In genomic region chr12:26245175-26245942, GRCh38 we compare ENCODE assay signal across 2 cellular contexts.
TF ChIP-seq lines count a peak whose summit lies in the region.

No MANE protein-coding gene starts in this region.

TF ChIP-seq in GM23338, 12 proteins besides CTCF, POLR2A, EP300 and RAD21:
- TF ChIP-seq EZH2 (IDR thresholded peaks at IDR 0.05; ENCODE audit: low read depth, unreplicated experiment) (no peak), ETS1 (IDR thresholded peaks at IDR 0.05) (no peak), ZNF331 (CRISPR knock-in tag; IDR thresholded peaks at IDR 0.05; ENCODE audit: low read depth) (no peak), STAT1 (IDR thresholded peaks at IDR 0.05; ENCODE audit: unreplicated experiment) (no peak), CREB1 (CRISPR knock-in tag; IDR thresholded peaks at IDR 0.05; ENCODE audit: low read depth) (no peak)
- TF ChIP-seq, protein P1, sequence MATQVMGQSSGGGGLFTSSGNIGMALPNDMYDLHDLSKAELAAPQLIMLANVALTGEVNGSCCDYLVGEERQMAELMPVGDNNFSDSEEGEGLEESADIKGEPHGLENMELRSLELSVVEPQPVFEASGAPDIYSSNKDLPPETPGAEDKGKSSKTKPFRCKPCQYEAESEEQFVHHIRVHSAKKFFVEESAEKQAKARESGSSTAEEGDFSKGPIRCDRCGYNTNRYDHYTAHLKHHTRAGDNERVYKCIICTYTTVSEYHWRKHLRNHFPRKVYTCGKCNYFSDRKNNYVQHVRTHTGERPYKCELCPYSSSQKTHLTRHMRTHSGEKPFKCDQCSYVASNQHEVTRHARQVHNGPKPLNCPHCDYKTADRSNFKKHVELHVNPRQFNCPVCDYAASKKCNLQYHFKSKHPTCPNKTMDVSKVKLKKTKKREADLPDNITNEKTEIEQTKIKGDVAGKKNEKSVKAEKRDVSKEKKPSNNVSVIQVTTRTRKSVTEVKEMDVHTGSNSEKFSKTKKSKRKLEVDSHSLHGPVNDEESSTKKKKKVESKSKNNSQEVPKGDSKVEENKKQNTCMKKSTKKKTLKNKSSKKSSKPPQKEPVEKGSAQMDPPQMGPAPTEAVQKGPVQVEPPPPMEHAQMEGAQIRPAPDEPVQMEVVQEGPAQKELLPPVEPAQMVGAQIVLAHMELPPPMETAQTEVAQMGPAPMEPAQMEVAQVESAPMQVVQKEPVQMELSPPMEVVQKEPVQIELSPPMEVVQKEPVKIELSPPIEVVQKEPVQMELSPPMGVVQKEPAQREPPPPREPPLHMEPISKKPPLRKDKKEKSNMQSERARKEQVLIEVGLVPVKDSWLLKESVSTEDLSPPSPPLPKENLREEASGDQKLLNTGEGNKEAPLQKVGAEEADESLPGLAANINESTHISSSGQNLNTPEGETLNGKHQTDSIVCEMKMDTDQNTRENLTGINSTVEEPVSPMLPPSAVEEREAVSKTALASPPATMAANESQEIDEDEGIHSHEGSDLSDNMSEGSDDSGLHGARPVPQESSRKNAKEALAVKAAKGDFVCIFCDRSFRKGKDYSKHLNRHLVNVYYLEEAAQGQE (IDR thresholded peaks at IDR 0.05; ENCODE audit: unreplicated experiment) = no peak
- TF ChIP-seq, protein P2, sequence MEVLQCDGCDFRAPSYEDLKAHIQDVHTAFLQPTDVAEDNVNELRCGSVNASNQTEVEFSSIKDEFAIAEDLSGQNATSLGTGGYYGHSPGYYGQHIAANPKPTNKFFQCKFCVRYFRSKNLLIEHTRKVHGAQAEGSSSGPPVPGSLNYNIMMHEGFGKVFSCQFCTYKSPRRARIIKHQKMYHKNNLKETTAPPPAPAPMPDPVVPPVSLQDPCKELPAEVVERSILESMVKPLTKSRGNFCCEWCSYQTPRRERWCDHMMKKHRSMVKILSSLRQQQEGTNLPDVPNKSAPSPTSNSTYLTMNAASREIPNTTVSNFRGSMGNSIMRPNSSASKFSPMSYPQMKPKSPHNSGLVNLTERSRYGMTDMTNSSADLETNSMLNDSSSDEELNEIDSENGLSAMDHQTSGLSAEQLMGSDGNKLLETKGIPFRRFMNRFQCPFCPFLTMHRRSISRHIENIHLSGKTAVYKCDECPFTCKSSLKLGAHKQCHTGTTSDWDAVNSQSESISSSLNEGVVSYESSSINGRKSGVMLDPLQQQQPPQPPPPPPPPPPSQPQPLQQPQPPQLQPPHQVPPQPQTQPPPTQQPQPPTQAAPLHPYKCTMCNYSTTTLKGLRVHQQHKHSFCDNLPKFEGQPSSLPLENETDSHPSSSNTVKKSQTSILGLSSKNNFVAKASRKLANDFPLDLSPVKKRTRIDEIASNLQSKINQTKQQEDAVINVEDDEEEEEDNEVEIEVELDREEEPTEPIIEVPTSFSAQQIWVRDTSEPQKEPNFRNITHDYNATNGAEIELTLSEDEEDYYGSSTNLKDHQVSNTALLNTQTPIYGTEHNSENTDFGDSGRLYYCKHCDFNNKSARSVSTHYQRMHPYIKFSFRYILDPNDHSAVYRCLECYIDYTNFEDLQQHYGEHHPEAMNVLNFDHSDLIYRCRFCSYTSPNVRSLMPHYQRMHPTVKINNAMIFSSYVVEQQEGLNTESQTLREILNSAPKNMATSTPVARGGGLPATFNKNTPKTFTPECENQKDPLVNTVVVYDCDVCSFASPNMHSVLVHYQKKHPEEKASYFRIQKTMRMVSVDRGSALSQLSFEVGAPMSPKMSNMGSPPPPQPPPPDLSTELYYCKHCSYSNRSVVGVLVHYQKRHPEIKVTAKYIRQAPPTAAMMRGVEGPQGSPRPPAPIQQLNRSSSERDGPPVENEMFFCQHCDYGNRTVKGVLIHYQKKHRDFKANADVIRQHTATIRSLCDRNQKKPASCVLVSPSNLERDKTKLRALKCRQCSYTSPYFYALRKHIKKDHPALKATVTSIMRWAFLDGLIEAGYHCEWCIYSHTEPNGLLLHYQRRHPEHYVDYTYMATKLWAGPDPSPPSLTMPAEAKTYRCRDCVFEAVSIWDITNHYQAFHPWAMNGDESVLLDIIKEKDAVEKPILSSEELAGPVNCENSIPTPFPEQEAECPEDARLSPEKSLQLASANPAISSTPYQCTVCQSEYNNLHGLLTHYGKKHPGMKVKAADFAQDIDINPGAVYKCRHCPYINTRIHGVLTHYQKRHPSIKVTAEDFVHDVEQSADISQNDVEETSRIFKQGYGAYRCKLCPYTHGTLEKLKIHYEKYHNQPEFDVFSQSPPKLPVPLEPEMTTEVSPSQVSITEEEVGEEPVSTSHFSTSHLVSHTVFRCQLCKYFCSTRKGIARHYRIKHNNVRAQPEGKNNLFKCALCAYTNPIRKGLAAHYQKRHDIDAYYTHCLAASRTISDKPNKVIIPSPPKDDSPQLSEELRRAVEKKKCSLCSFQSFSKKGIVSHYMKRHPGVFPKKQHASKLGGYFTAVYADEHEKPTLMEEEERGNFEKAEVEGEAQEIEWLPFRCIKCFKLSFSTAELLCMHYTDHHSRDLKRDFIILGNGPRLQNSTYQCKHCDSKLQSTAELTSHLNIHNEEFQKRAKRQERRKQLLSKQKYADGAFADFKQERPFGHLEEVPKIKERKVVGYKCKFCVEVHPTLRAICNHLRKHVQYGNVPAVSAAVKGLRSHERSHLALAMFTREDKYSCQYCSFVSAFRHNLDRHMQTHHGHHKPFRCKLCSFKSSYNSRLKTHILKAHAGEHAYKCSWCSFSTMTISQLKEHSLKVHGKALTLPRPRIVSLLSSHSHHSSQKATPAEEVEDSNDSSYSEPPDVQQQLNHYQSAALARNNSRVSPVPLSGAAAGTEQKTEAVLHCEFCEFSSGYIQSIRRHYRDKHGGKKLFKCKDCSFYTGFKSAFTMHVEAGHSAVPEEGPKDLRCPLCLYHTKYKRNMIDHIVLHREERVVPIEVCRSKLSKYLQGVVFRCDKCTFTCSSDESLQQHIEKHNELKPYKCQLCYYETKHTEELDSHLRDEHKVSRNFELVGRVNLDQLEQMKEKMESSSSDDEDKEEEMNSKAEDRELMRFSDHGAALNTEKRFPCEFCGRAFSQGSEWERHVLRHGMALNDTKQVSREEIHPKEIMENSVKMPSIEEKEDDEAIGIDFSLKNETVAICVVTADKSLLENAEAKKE (CRISPR knock-in tag; IDR thresholded peaks at IDR 0.05) = no peak
TF ChIP-seq in GM23338: peak in this region for 0.

TF ChIP-seq in H1, 55 proteins besides CTCF, POLR2A, EP300 and RAD21:
- TF ChIP-seq RFX5 (IDR thresholded peaks at IDR 0.05; ENCODE audit: borderline replicate concordance, low read depth, low read length) (no peak), SP4 (IDR thresholded peaks at IDR 0.05; ENCODE audit: low read length) (no peak), EZH2 (IDR thresholded peaks at IDR 0.05; ENCODE audit: low read depth, low read length, severe bottlenecking) (no peak), TCF12 (IDR thresholded peaks at IDR 0.05; ENCODE audit: low read depth, low read length) (no peak), NRF1 (IDR thresholded peaks at IDR 0.05; ENCODE audit: low read depth, low read length) (no peak), ATF2 (IDR thresholded peaks at IDR 0.05; ENCODE audit: low read length) (no peak), RBBP5 (IDR thresholded peaks at IDR 0.05; ENCODE audit: borderline replicate concordance, low read depth, low read length) (no peak), CEBPB (IDR thresholded peaks at IDR 0.05; ENCODE audit: low read depth, low read length) (no peak), CBX8 (IDR thresholded peaks at IDR 0.05; ENCODE audit: borderline replicate concordance, low read depth, low read length) (no peak), BCL11A (IDR thresholded peaks at IDR 0.05; ENCODE audit: low read depth in 2 of 2, low read length in 2 of 2) (no peak), SIRT6 (IDR thresholded peaks at IDR 0.05; ENCODE audit: low read length) (no peak), JUND (IDR thresholded peaks at IDR 0.05; ENCODE audit: low read length) (no peak), GABPA (IDR thresholded peaks at IDR 0.05; ENCODE audit: borderline replicate concordance, insufficient read depth, low read length) (no peak), RXRA (IDR thresholded peaks at IDR 0.05; ENCODE audit: insufficient read depth, low read depth, low read length) (no peak)
TF ChIP-seq in H1: peak in this region for 0.
